8 cellular contexts compared by ENCODE assay signal in the genomic region with DNA sequence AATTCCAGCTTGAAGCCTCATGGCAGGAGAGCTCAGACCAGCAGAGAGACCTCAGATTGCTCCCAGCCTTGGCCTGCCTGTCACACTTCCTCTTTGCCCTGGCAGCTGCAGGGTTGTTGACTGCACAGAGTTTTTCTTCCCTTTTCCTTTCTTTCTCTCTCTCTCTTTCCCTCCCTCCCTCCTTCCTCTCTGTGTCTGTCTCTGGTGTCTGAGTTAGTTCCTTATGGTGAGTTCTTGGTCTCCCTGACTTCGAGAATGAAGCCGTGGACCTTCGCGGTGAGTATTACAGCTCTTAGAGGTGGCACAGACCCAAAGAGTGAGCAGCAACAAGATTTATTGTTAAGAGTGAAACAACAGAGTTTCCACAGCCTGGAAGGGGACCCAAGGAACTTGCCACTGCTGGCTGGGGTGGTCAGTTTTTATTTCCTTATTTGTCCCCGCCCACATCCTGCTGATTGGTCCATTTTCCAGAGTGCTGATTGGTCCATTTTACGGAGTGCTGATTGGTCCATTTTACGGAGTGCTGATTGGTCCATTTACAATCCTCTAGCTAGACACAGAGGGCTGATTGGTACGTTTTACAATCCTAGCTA.
DNase-seq lines count a peak whose midpoint lies in the region; ATAC-seq and TF ChIP-seq lines count a peak whose summit lies in the region.
"Had no signal": no experiment of that assay in that cellular context is flagged by ENCODE, and none has a peak within 500 bp of the region (broad histone marks: within the 10 kb centered on the region; RNA-seq: fewer than 3 reads in every experiment).

No MANE protein-coding gene starts in this region.

- H3K27ac ChIP-seq in left ventricle myocardium inferior (replicated peaks) (peak overlapping the region; percentile 37), substantia nigra (ENCODE audit: low read depth, low read length, poor library complexity, severe bottlenecking) (peak overlapping the region; percentile 31), osteoblast (ENCODE audit: low read depth, low read length) (no peak overlapping the region)

- no peak overlapping the region for H2AFZ ChIP-seq in osteoblast (ENCODE audit: low read length)

- no peaks in the 10 kb centered on the region for H3K79me2 ChIP-seq in osteoblast (ENCODE audit: insufficient read depth, low read length)

- H3K4me3 ChIP-seq in left ventricle myocardium inferior (no peak overlapping the region), osteoblast (ENCODE audit: insufficient read depth, low read length) (no peak overlapping the region)

- H3K4me2 ChIP-seq in osteoblast (ENCODE audit: insufficient read depth, low read length), result no peak overlapping the region

- TF ChIP-seq CTCF in left ventricle myocardium inferior (IDR thresholded peaks at IDR 0.05; ENCODE audit: borderline replicate concordance) (no peak), osteoblast (IDR thresholded peaks at IDR 0.05; ENCODE audit: extremely low read depth, low read depth, low read length) (no peak)

- H4K20me1 ChIP-seq in osteoblast (ENCODE audit: insufficient read depth, low read length), result no peaks in the 10 kb centered on the region

- H3K4me1 ChIP-seq in left ventricle myocardium inferior (peaks cover 16% of the 10 kb centered on the region), osteoblast (ENCODE audit: insufficient read depth, low read length) (peaks cover 11% of the 10 kb centered on the region)

- peak; percentile 76 for DNase-seq in KG1 (lab: John Stamatoyannopoulos, UW)
- peak; percentile 56 for DNase-seq in UCSD-AML1 (lab: John Stamatoyannopoulos, UW; ENCODE audit: unreplicated experiment)
- no peak for DNase-seq in left ventricle myocardium inferior
- DNase-seq in substantia nigra (lab: John Stamatoyannopoulos, UW), result peak in 4 of 49 donors; percentile 13 to 16 (median 16)
- DNase-seq in NCI-H2171 treated with DMSO at 0.1 percent for 48 hours (lab: John Stamatoyannopoulos, UW), result no peak
- DNase-seq in osteoblast (ENCODE audit: insufficient read length, low spot score, missing footprints), result no peak
- DNase-seq: central memory CD4-positive, alpha-beta T cell had no signal

- H3K9me3 ChIP-seq in left ventricle myocardium inferior (replicated peaks) (peaks cover 6% of the 10 kb centered on the region), osteoblast (ENCODE audit: low read depth, low read length) (no peaks in the 10 kb centered on the region)

- intact Hi-C loops in left ventricle myocardium inferior (cut with micrococcal nuclease), result no loop called here

- H3K27me3 ChIP-seq in left ventricle myocardium inferior (ENCODE audit: low read depth) (no peaks in the 10 kb centered on the region), osteoblast (ENCODE audit: insufficient read depth, low read length) (no peaks in the 10 kb centered on the region)

- H3K36me3 ChIP-seq in left ventricle myocardium inferior (no peaks in the 10 kb centered on the region), osteoblast (ENCODE audit: insufficient read depth, low read length) (no peaks in the 10 kb centered on the region)

- ATAC-seq in HG03520 (IDR thresholded peaks at IDR 0.05; ENCODE audit: unreplicated experiment), result no peak

Comparison
In these comparisons a context has a peak if more than half of its experiments do, and no peak if none do; other contexts are left out.
1. DNase-seq: peak in KG1 (single experiment) and UCSD-AML1 (single experiment); none in left ventricle myocardium inferior (single experiment), NCI-H2171 treated with DMSO at 0.1 percent for 48 hours (single experiment) and osteoblast (single experiment).